ENCODE assay signal across 35 cellular contexts in the genomic region with DNA sequence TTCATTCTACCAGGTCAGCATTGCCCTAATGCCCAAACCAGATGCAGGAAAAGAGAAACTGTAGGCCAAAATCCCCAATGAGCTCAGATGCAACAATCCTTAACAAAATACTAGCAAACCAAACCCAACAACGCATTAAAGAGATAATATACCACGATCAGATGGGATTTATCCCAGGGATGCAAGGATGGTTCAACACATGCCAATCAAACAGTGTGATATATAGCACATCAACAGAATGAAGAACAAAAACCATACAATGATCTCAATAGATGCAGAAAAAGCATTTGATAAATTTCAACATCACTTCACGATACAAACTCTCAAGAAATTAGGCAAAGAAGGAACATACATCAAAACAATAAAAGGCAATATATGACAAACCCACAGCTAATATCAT.
"Had no signal": no experiment of that assay in that cellular context is flagged by ENCODE, and none has a peak within 500 bp of the region (broad histone marks: within the 10 kb centered on the region; RNA-seq: fewer than 3 reads in every experiment).

No MANE protein-coding gene starts in this region.

- H3K27me3 ChIP-seq: MG63 had no signal

- H3K4me3 ChIP-seq: MG63 had no signal

- H3K36me3 ChIP-seq: MG63 had no signal

- DNase-seq: Karpas-422, MG63, MM.1S, MV-4-11, NCI-H1048, NCI-H1092, NCI-H1092 treated with DMSO at 0.1 percent for 48 hours, NCI-H1105, NCI-H1105 treated with DMSO at 0.1 percent for 48 hours, NCI-H1417, NCI-H1417 treated with DMSO at 0.1 percent for 48 hours, NCI-H1436, NCI-H1436 treated with DMSO at 0.1 percent for 48 hours, NCI-H146, NCI-H1694, NCI-H1694 treated with DMSO at 0.1 percent for 48 hours, NCI-H187, NCI-H187 treated with DMSO at 0.1 percent for 48 hours, NCI-H1930, NCI-H2029, NCI-H2029 treated with DMSO at 0.1 percent for 48 hours, NCI-H2081, NCI-H2081 treated with DMSO at 0.1 percent for 48 hours, NCI-H2107, NCI-H2171, NCI-H2227 treated with DMSO at 0.1 percent for 48 hours, NCI-H226, NCI-H345, NCI-H446, NCI-H446 treated with DMSO at 0.1 percent for 48 hours, NCI-H510A, NCI-H510A treated with DMSO at 0.1 percent for 48 hours, NCI-H524, NCI-H524 treated with DMSO at 0.1 percent for 48 hours, NCI-H526 had no signal
